Comparison of ENCODE assay signal across 19 cellular contexts in genomic region chr6:20362623-20363022, GRCh38. TPM values are rescaled to one million over a fixed set of nuclear protein-coding genes. Genes with fewer than 3 reads are reported as not detected.
DNase-seq lines count a peak whose midpoint lies in the region; ATAC-seq, FAIRE-seq and TF ChIP-seq lines count a peak whose summit lies in the region.
"Had no signal": no experiment of that assay in that cellular context is flagged by ENCODE, and none has a peak within 500 bp of the region (broad histone marks: within the 10 kb centered on the region; RNA-seq: fewer than 3 reads in every experiment).

No MANE protein-coding gene starts in this region.

- no peak overlapping the region for H3K27ac ChIP-seq in naive thymus-derived CD4-positive, alpha-beta T cell (ENCODE audit: low read depth, low read length)
- H3K27ac ChIP-seq: BLaER1 had no signal

- H3K27me3 ChIP-seq in naive thymus-derived CD4-positive, alpha-beta T cell (ENCODE audit: control insufficient read depth in 2 of 2, insufficient read depth in 2 of 2, low read length in 2 of 2) = no peaks in the 10 kb centered on the region
- H3K27me3 ChIP-seq: BLaER1 had no signal

- no peaks in the 10 kb centered on the region for H3K27me3 Mint-ChIP-seq in T-cell
- peaks cover 0 to 6% (median 0%) of the 10 kb centered on the region in 5 donors for H3K27me3 Mint-ChIP-seq in naive thymus-derived CD4-positive, alpha-beta T cell
- H3K27me3 Mint-ChIP-seq: CD4-positive, alpha-beta memory T cell had no signal

- ATAC-seq in T-cell (replicated peaks in 1 of 4) = no peak
- no peak for ATAC-seq in naive thymus-derived CD4-positive, alpha-beta T cell
- ATAC-seq: GM12878 had no signal

- H3K4me1 Mint-ChIP-seq in T-cell = peaks cover 29 to 41% (median 35%) of the 10 kb centered on the region in 3 donors
- H3K4me1 Mint-ChIP-seq in naive thymus-derived CD4-positive, alpha-beta T cell = peaks cover 26 to 47% (median 34%) of the 10 kb centered on the region in 7 donors

- H3K9me3 ChIP-seq in naive thymus-derived CD4-positive, alpha-beta T cell (ENCODE audit: control insufficient read depth in 2 of 3, low read length in 3 of 3) = no peaks in the 10 kb centered on the region
- H3K9me3 ChIP-seq: BLaER1 had no signal

- peaks cover 26% of the 10 kb centered on the region in 2 donors for H3K4me1 ChIP-seq in naive thymus-derived CD4-positive, alpha-beta T cell (ENCODE audit: control insufficient read depth in 2 of 2, insufficient read depth in 2 of 2, low read length in 2 of 2)

- no peak for TF ChIP-seq CTCF in D721Med (IDR thresholded peaks at IDR 0.05; ENCODE audit: insufficient read depth, missing control alignments)

- DNase-seq in D721Med (ENCODE audit: insufficient read length, low spot score) (no peak), T-cell (no peak), fibroblast of gingiva (ENCODE audit: low read depth) (peak; percentile 72), RKO (ENCODE audit: low spot score) (no peak), posterior cingulate gyrus (no peak)
- no peak for DNase-seq in naive thymus-derived CD4-positive, alpha-beta T cell
- DNase-seq in activated CD8-positive, alpha-beta memory T cell treated with anti-CD3 and anti-CD28 coated beads for 24 hours = no peak
- DNase-seq: 8988T; Calu3; CD4-positive, alpha-beta memory T cell; DMS 273 treated with DMSO at 0.1 percent for 48 hours; DMS53; DND-41; EL; H9 had no signal

- H3K36me3 Mint-ChIP-seq in T-cell = no peaks in the 10 kb centered on the region
- peaks cover 3 to 30% (median 3%) of the 10 kb centered on the region in 5 donors for H3K36me3 Mint-ChIP-seq in naive thymus-derived CD4-positive, alpha-beta T cell
- H3K36me3 Mint-ChIP-seq: CD14-positive monocyte; CD4-positive, alpha-beta memory T cell had no signal

- POLR2A ChIA-PET in T-cell (lab: Charles Lee) = no interaction called here
- POLR2A ChIA-PET in naive thymus-derived CD4-positive, alpha-beta T cell (lab: Charles Lee) = interaction anchor here (0.7 to 1.6 kb wide), 8 partner anchors 11 to 166 kb away, joined by 3 to 7 read pairs (median 4); no protein-coding TSS in a partner anchor

- H3K4me3 Mint-ChIP-seq in T-cell = no peak overlapping the region
- H3K4me3 Mint-ChIP-seq in naive thymus-derived CD4-positive, alpha-beta T cell = peak overlapping the region in 1 of 10 donors; percentile 41
- H3K4me3 Mint-ChIP-seq: CD14-positive monocyte; CD4-positive, alpha-beta memory T cell; H9 had no signal

- H3K36me3 ChIP-seq in naive thymus-derived CD4-positive, alpha-beta T cell (ENCODE audit: control insufficient read depth in 2 of 3, insufficient read depth in 3 of 3, low read length in 3 of 3) = no peaks in the 10 kb centered on the region
- H3K36me3 ChIP-seq: BLaER1 had no signal

- FAIRE-seq in D721Med (lab: Jason Lieb, UNC) = peak; percentile 48
- FAIRE-seq: GM12878, H1 had no signal

- CTCF ChIA-PET in T-cell (lab: Charles Lee) = interaction anchor here in 1 of 2 donors (0.5 kb wide), 1 partner anchor 13 kb away, joined by 3 read pairs; no protein-coding TSS in a partner anchor
- CTCF ChIA-PET in naive thymus-derived CD4-positive, alpha-beta T cell (lab: Charles Lee) = no interaction called here

- peaks cover 0 to 4% (median 3%) of the 10 kb centered on the region in 3 donors for H3K9me3 Mint-ChIP-seq in T-cell
- H3K9me3 Mint-ChIP-seq in naive thymus-derived CD4-positive, alpha-beta T cell = peaks cover 0 to 18% (median 2%) of the 10 kb centered on the region in 11 donors
- H3K9me3 Mint-ChIP-seq: H9 had no signal

- intact Hi-C loops in naive thymus-derived CD4-positive, alpha-beta T cell (cut with micrococcal nuclease) = no loop called here
- intact Hi-C loops in posterior cingulate gyrus (cut with DNase I) = no loop called here

- H3K4me3 ChIP-seq in naive thymus-derived CD4-positive, alpha-beta T cell (ENCODE audit: low read length) = no peak overlapping the region
- H3K4me3 ChIP-seq: BLaER1, GM12878 had no signal

- peak overlapping the region; percentile 67 to 71 for H3K27ac Mint-ChIP-seq in T-cell
- peak overlapping the region in 6 of 9 donors; percentile 2 to 70 (median 53) for H3K27ac Mint-ChIP-seq in naive thymus-derived CD4-positive, alpha-beta T cell
- H3K27ac Mint-ChIP-seq: CD14-positive monocyte, H9 had no signal

RNA-seq across cellular contexts. Expression of gene E2F3, which starts 39.1 kb away (rescaled TPM):
- 10 to 100 TPM in 4 of 5 donors, 1 to 10 TPM in 1; 9.6 to 28.2 (median 23.1) TPM for total RNA-seq in T-cell
- 10 to 100 TPM in 4 of 5 experiments, 1 to 10 TPM in 1; 5.1 to 39.2 (median 30.8) TPM for total RNA-seq in naive thymus-derived CD4-positive, alpha-beta T cell
- polyA plus RNA-seq in naive thymus-derived CD4-positive, alpha-beta T cell = 1 to 10 TPM; 3.0 to 3.5 TPM
